In the genomic region with DNA sequence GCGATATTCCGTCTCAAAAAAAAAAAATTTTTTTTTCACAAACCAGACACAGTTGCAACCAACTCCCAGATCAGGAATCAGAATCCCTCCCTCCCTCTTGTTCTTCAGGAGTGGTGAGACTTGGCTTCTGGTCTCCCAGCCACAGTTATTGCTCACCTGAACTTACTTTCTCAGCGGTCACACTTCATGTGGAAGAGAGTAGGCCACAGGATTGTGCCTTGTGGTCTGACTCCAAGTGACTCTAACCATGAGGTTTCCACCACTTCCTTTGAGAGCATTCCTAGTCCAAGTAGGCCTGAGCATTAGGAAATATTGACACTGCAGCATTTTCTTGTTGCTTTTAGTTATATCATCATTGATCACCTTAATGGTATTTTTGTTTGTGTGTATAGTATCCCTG, we compare ENCODE assay signal across 20 cellular contexts. TPM values are rescaled to one million over a fixed set of nuclear protein-coding genes. Genes with fewer than 3 reads are reported as not detected.
A peak's percentile ranks its signal among the peaks of the same experiment; 100 is the strongest.
DNase-seq lines count a peak whose midpoint lies in the region; ATAC-seq and TF ChIP-seq lines count a peak whose summit lies in the region.
"Had no signal": no experiment of that assay in that cellular context is flagged by ENCODE, and none has a peak within 500 bp of the region (broad histone marks: within the 10 kb centered on the region; RNA-seq: fewer than 3 reads in every experiment).

No MANE protein-coding gene starts in this region.

- H3K27ac Mint-ChIP-seq in endothelial cell (ENCODE audit: unreplicated experiment): no peak overlapping the region
- H3K27ac Mint-ChIP-seq: type B pancreatic cell had no signal

- no peaks in the 10 kb centered on the region for H3K36me3 Mint-ChIP-seq in endothelial cell (ENCODE audit: low read depth, unreplicated experiment)

- POLR2A ChIA-PET in AG04449 (lab: Yijun Ruan, JAX): no interaction called here

- no peak for ATAC-seq in GM18505 (IDR thresholded peaks at IDR 0.05; ENCODE audit: unreplicated experiment)
- no peak for ATAC-seq in HG03354 (IDR thresholded peaks at IDR 0.05; ENCODE audit: poor library complexity, severe bottlenecking, unreplicated experiment)
- ATAC-seq: Panc1 had no signal

- H3K4me1 Mint-ChIP-seq in endothelial cell (ENCODE audit: unreplicated experiment): peaks cover 5% of the 10 kb centered on the region

- no peak for TF ChIP-seq CTCF in AG04449 (IDR thresholded peaks at IDR 0.05; ENCODE audit: insufficient read depth, low read length, missing control alignments)
- TF ChIP-seq CTCF in astrocyte of the cerebellum (IDR thresholded peaks at IDR 0.05; ENCODE audit: low read depth, low read length, missing control alignments): no peak
- TF ChIP-seq CTCF in endothelial cell (IDR thresholded peaks at IDR 0.05; ENCODE audit: unreplicated experiment): no peak

- H3K27me3 Mint-ChIP-seq in endothelial cell (ENCODE audit: unreplicated experiment): peaks cover 2% of the 10 kb centered on the region
- H3K27me3 Mint-ChIP-seq: type B pancreatic cell had no signal

- DNase-seq in AG04449 (ENCODE audit: low read depth, low spot score) (peak; percentile 21), HS-5 (ENCODE audit: low read depth) (peak; percentile 79), astrocyte of the cerebellum (ENCODE audit: low read depth) (peak; percentile 94), kidney glomerular epithelial cell (lab: John Stamatoyannopoulos, UW) (peak; percentile 36), endothelial cell (ENCODE audit: low spot score) (no peak)
- DNase-seq in stimulated activated CD4-positive, alpha-beta T cell treated with anti-CD3 and anti-CD28 coated beads, Interleukin-1b, Interleukin-23, amount 100 ng/mL, for 48 hours: no peak
- DNase-seq: activated CD4-positive, CD25-positive, alpha-beta regulatory T cell treated with anti-CD3 and anti-CD28 coated beads, Interleukin-2, amount 50 U/mL, for 72 hours; activated CD8-positive, alpha-beta memory T cell treated with anti-CD3 and anti-CD28 coated beads, Interleukin-2, amount 50 U/mL, for 48 hours; activated naive CD4-positive, alpha-beta T cell treated with anti-CD3 and anti-CD28 coated beads, Interleukin-2, amount 50 U/mL, for 16 hours; DMS153; erythroblast; MG63; NCI-H187 treated with DMSO at 0.1 percent for 48 hours; NCI-H524 treated with DMSO at 0.1 percent for 48 hours; T-helper 1 cell had no signal

- H3K9me3 Mint-ChIP-seq in endothelial cell (ENCODE audit: unreplicated experiment): no peaks in the 10 kb centered on the region
- H3K9me3 Mint-ChIP-seq: type B pancreatic cell had no signal

- H3K4me3 Mint-ChIP-seq in endothelial cell (ENCODE audit: unreplicated experiment): no peak overlapping the region
- H3K4me3 Mint-ChIP-seq: type B pancreatic cell had no signal

- H3K4me3 ChIP-seq in AG04449 (ENCODE audit: low read depth, low read length) (no peak overlapping the region), astrocyte of the cerebellum (ENCODE audit: low read depth, low read length) (no peak overlapping the region)
- H3K4me3 ChIP-seq: MG63, right atrium auricular region had no signal

- in situ Hi-C loops in astrocyte of the cerebellum (cut with HindIII; ENCODE audit: low sequenced_read_pairs): no loop called here

- no peak for TF ChIP-seq POLR2A in GM18505 (IDR thresholded peaks at IDR 0.05; ENCODE audit: borderline replicate concordance, extremely low read depth, insufficient read depth, insufficient read length)

- CTCF ChIA-PET in AG04449 (lab: Yijun Ruan, JAX): no interaction called here

RNA-seq across cellular contexts. Expression of gene FMNL2, which starts 12.1 kb away (rescaled TPM):
- 41.7 TPM for total RNA-seq in endothelial cell (ENCODE audit: unreplicated experiment)

Comparison
In these comparisons a context has a peak if more than half of its experiments do, and no peak if none do; other contexts are left out.
1. DNase-seq: peak in AG04449 (single experiment), HS-5 (single experiment), astrocyte of the cerebellum (single experiment) and kidney glomerular epithelial cell (single experiment); none in endothelial cell (single experiment) and stimulated activated CD4-positive, alpha-beta T cell treated with anti-CD3 and anti-CD28 coated beads, Interleukin-1b, Interleukin-23, amount 100 ng/mL, for 48 hours (single experiment).